ENCODE assay signal across 28 cellular contexts in the genomic region with DNA sequence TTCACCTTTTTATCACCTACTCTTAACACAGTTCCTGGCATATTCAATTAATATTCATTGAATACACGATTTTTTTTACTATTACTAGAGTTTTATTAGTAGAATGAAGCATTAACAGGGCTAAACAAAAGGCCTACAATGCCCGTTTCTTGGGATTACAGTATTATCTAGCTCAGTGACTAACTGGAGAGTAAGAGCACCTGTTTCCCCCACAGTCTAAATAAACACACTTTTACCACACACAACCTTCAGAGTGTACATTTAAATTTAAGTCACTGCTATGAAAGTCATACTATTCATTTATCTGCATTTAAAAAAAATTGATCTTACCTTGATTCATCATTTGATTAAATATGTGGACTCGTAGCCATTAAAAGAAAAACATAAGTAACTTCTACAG.
"Had no signal": no experiment of that assay in that cellular context is flagged by ENCODE, and none has a peak within 500 bp of the region (broad histone marks: within the 10 kb centered on the region; RNA-seq: fewer than 3 reads in every experiment).

No MANE protein-coding gene starts in this region.

- H3K27ac ChIP-seq: adrenal gland, body of pancreas, colonic mucosa, WERI-Rb-1 had no signal

- H3K4me3 ChIP-seq: adrenal gland, body of pancreas, colonic mucosa had no signal

- H3K27me3 ChIP-seq: adrenal gland, body of pancreas, colonic mucosa had no signal

- DNase-seq: activated B cell treated with CpG ODN at 0.5 μM for 24 hours; activated CD4-positive, alpha-beta memory T cell treated with anti-CD3 and anti-CD28 coated beads for 36 hours; activated CD4-positive, alpha-beta T cell treated with anti-CD3 and anti-CD28 coated beads, Interleukin-2, amount 10 ng/mL, durations not matched to agents 24 days and 14 days; activated CD8-positive, alpha-beta memory T cell treated with anti-CD3 and anti-CD28 coated beads, Interleukin-2, amount 10 ng/mL, durations not matched to agents 7 days and 5 days; activated CD8-positive, alpha-beta memory T cell treated with anti-CD3 and anti-CD28 coated beads, Interleukin-2, amount 50 U/mL, for 4 hours; activated CD8-positive, alpha-beta T cell treated with anti-CD3 and anti-CD28 coated beads, Interleukin-2, amount 10 ng/mL, durations not matched to agents 7 days and 5 days; activated effector memory CD4-positive, alpha-beta T cell treated with anti-CD3 and anti-CD28 coated beads, Interleukin-2, amount 50 U/mL, for 16 hours; activated naive CD4-positive, alpha-beta T cell treated with anti-CD3 and anti-CD28 coated beads for 36 hours; activated naive CD8-positive, alpha-beta T cell treated with anti-CD3 and anti-CD28 coated beads for 36 hours; activated naive CD8-positive, alpha-beta T cell treated with anti-CD3 and anti-CD28 coated beads, Interleukin-2, amount 50 U/mL, for 24 hours; activated T-cell treated with anti-CD3 and anti-CD28 coated beads, Interleukin-2, amount 50 U/mL, for 1 hour; activated T-cell treated with anti-CD3 and anti-CD28 coated beads, Interleukin-2, amount 50 U/mL, for 48 hours; adrenal gland; amygdala; aorta; body of pancreas; central memory CD4-positive, alpha-beta T cell; cerebellar nuclear complex; colonic mucosa; effector CD8-positive, alpha-beta T cell; endodermal cell; foreskin fibroblast; head of caudate nucleus; T-cell; T-helper 9 cell; WERI-Rb-1 had no signal

- H3K36me3 ChIP-seq: adrenal gland, colonic mucosa, WERI-Rb-1 had no signal

- ATAC-seq: activated CD4-positive, CD25-positive, alpha-beta regulatory T cell treated with anti-CD3 and anti-CD28 coated beads, Interleukin-2, amount 50 U/mL, for 24 hours; activated CD8-positive, alpha-beta memory T cell treated with anti-CD3 and anti-CD28 coated beads, Interleukin-2, amount 10 ng/mL, durations not matched to agents 7 days and 5 days; activated CD8-positive, alpha-beta T cell treated with anti-CD3 and anti-CD28 coated beads, Interleukin-2, amount 10 ng/mL, durations not matched to agents 7 days and 5 days; activated naive CD8-positive, alpha-beta T cell treated with anti-CD3 and anti-CD28 coated beads, Interleukin-2, amount 50 U/mL, for 24 hours; body of pancreas; esophagus mucosa; T-cell had no signal

- H3K9me3 ChIP-seq: adrenal gland, body of pancreas, colonic mucosa had no signal

- H3K4me1 ChIP-seq: adrenal gland, colonic mucosa had no signal
